26 cellular contexts compared by ENCODE assay signal in genomic region chr9:38768351-38768761, GRCh38. TPM values are rescaled to one million over a fixed set of nuclear protein-coding genes. Genes with fewer than 3 reads are reported as not detected.
A peak's percentile ranks its signal among the peaks of the same experiment; 100 is the strongest.
DNase-seq lines count a peak whose midpoint lies in the region; ATAC-seq and TF ChIP-seq lines count a peak whose summit lies in the region.
"Had no signal": no experiment of that assay in that cellular context is flagged by ENCODE, and none has a peak within 500 bp of the region (broad histone marks: within the 10 kb centered on the region; RNA-seq: fewer than 3 reads in every experiment).

No MANE protein-coding gene starts in this region.

- H3F3A ChIP-seq in PC-3 (ENCODE audit: low read length, unreplicated experiment), result no peaks in the 10 kb centered on the region

- intact Hi-C loops in PC-3 (cut with micrococcal nuclease), result no loop called here

- H3K27ac ChIP-seq in RWPE1 (no peak overlapping the region), foreskin keratinocyte (no peak overlapping the region), osteoblast (ENCODE audit: low read depth, low read length) (no peak overlapping the region), PC-3 (ENCODE audit: low read length) (no peak overlapping the region)
- H3K27ac ChIP-seq: A549; BLaER1 treated with 17β-estradiol and CSF1 and Interleukin-3, amounts not matched to agents 10 nM and 100 nM; GM23248 had no signal

- ATAC-seq in foreskin keratinocyte (peak; percentile 71), PC-3 (no peak)
- ATAC-seq: A549, Panc1 had no signal

- CTCF ChIA-PET in RWPE1 (lab: Yijun Ruan, JAX), result no interaction called here
- CTCF ChIA-PET in PC-3 (lab: Charles Lee), result no interaction called here

- DNase-seq in A172 (ENCODE audit: low spot score) (peak; percentile 49), RWPE1 (ENCODE audit: low spot score) (peak; percentile 15), foreskin keratinocyte (peak; percentile 34 to 58), osteoblast (ENCODE audit: insufficient read length, low spot score, missing footprints) (peak; percentile 59), PC-3 (no peak), T1000 (lab: John Stamatoyannopoulos, UW) (no peak), NCI-H1092 (lab: John Stamatoyannopoulos, UW) (no peak)
- DNase-seq: AML-193; CD4-positive, alpha-beta T cell; GM23248; H9; HFFc6; IMR-90; KG1; NCI-H1092 treated with DMSO at 0.1 percent for 48 hours; NCI-H1436; NCI-H187; NCI-H2081 treated with DMSO at 0.1 percent for 48 hours; NCI-H2171; NCI-H226; NCI-H510A; NCI-H69; SK-N-SH had no signal

- POLR2A ChIA-PET in RWPE1 (lab: Yijun Ruan, JAX; ENCODE audit: low non-redundant PET) (no interaction called here), PC-3 (lab: Charles Lee; ENCODE audit: unreplicated experiment) (interaction anchor here (0.7 kb wide), 1 partner anchor 60 kb away, joined by 6 read pairs; no protein-coding TSS in a partner anchor)

- H3K4me3 ChIP-seq in osteoblast (ENCODE audit: insufficient read depth, low read length) (no peak overlapping the region), PC-3 (ENCODE audit: low read length) (no peak overlapping the region)
- H3K4me3 ChIP-seq: A549; BLaER1 treated with 17β-estradiol and CSF1 and Interleukin-3, amounts not matched to agents 10 nM and 100 nM; GM23248 had no signal

- BruUV-seq in PC-3 (replicated peaks; lab: Mats Ljungman, UMichigan), result no TSS peak

- H3K79me2 ChIP-seq in osteoblast (ENCODE audit: insufficient read depth, low read length) (no peaks in the 10 kb centered on the region), PC-3 (ENCODE audit: low read length) (no peaks in the 10 kb centered on the region)

- H3K9ac ChIP-seq in PC-3 (ENCODE audit: low read length), result no peak overlapping the region
- H3K9ac ChIP-seq: BLaER1 treated with 17β-estradiol and CSF1 and Interleukin-3, amounts not matched to agents 10 nM and 100 nM; GM23248; SK-N-SH had no signal

- H3K4me1 ChIP-seq in foreskin keratinocyte, result no peaks in the 10 kb centered on the region
- no peaks in the 10 kb centered on the region for H3K4me1 ChIP-seq in osteoblast (ENCODE audit: insufficient read depth, low read length)
- no peaks in the 10 kb centered on the region for H3K4me1 ChIP-seq in PC-3 (ENCODE audit: insufficient read depth, low read length)
- H3K4me1 ChIP-seq: A549; BLaER1 treated with 17β-estradiol and CSF1 and Interleukin-3, amounts not matched to agents 10 nM and 100 nM had no signal

- H2AFZ ChIP-seq in osteoblast (ENCODE audit: low read length) (no peak overlapping the region), PC-3 (ENCODE audit: low read length) (no peak overlapping the region)
- H2AFZ ChIP-seq: GM23248 had no signal

- H3K9me3 ChIP-seq in osteoblast (ENCODE audit: low read depth, low read length), result no peaks in the 10 kb centered on the region
- no peaks in the 10 kb centered on the region for H3K9me3 ChIP-seq in PC-3 (ENCODE audit: low read length)
- H3K9me3 ChIP-seq: A549, SK-N-SH had no signal

- no peaks in the 10 kb centered on the region for H3K36me3 ChIP-seq in osteoblast (ENCODE audit: insufficient read depth, low read length)
- H3K36me3 ChIP-seq in PC-3 (ENCODE audit: low read depth, low read length), result no peaks in the 10 kb centered on the region
- H3K36me3 ChIP-seq: BLaER1 treated with 17β-estradiol and CSF1 and Interleukin-3, amounts not matched to agents 10 nM and 100 nM had no signal

- H3K4me2 ChIP-seq in osteoblast (ENCODE audit: insufficient read depth, low read length) (no peak overlapping the region), PC-3 (ENCODE audit: low read length) (no peak overlapping the region)
- H3K4me2 ChIP-seq: A549; BLaER1 treated with 17β-estradiol and CSF1 and Interleukin-3, amounts not matched to agents 10 nM and 100 nM; SK-N-SH had no signal

- H3K9me2 ChIP-seq in PC-3 (replicated peaks; ENCODE audit: low read length), result no peaks in the 10 kb centered on the region
- H3K9me2 ChIP-seq: SK-N-SH had no signal

- H3K27me3 ChIP-seq in foreskin keratinocyte (no peaks in the 10 kb centered on the region), osteoblast (ENCODE audit: insufficient read depth, low read length) (no peaks in the 10 kb centered on the region), PC-3 (ENCODE audit: low read length) (no peaks in the 10 kb centered on the region)
- H3K27me3 ChIP-seq: BLaER1 treated with 17β-estradiol and CSF1 and Interleukin-3, amounts not matched to agents 10 nM and 100 nM had no signal

- H4K20me1 ChIP-seq in osteoblast (ENCODE audit: insufficient read depth, low read length) (no peaks in the 10 kb centered on the region), PC-3 (ENCODE audit: low read length) (no peaks in the 10 kb centered on the region)
- H4K20me1 ChIP-seq: BLaER1 treated with 17β-estradiol and CSF1 and Interleukin-3, amounts not matched to agents 10 nM and 100 nM had no signal

- TF ChIP-seq CTCF in RWPE1 (conservative IDR thresholded peaks at IDR 0.05; ENCODE audit: low read depth) (no peak), foreskin keratinocyte (conservative IDR thresholded peaks at IDR 0.05) (no peak), osteoblast (IDR thresholded peaks at IDR 0.05; ENCODE audit: extremely low read depth, low read depth, low read length) (no peak), PC-3 (conservative IDR thresholded peaks at IDR 0.05; ENCODE audit: low read depth, low read length) (no peak)

RNA-seq across cellular contexts. Expression of gene FAM240B, which starts 48.4 kb away (rescaled TPM):
- not detected in 2 replicates for total RNA-seq in A172 (2014; rRNA removed; shearing (Covaris generic))
- total RNA-seq in foreskin keratinocyte, result not detected in 2 replicates
- polyA plus RNA-seq in foreskin keratinocyte, result not detected in 2 replicates
- not detected in 2 replicates for total RNA-seq in osteoblast
- not detected in 2 replicates for total RNA-seq in PC-3 (2014; rRNA removed)
- total RNA-seq: CD4-positive, alpha-beta T cell; GM23248; H9; HFFc6; IMR-90 had no signal
- polyA plus RNA-seq: A549, GM23248, IMR-90, SK-N-SH had no signal

Comparison
In these comparisons a context has a peak if more than half of its experiments do, and no peak if none do; other contexts are left out.
1. DNase-seq: peak in A172 (single experiment), RWPE1 (single experiment), foreskin keratinocyte (2 of 2) and osteoblast (single experiment); none in PC-3 (single experiment), T1000 (single experiment) and NCI-H1092 (single experiment).